Comparison of ENCODE assay signal across 8 cellular contexts in the genomic region with DNA sequence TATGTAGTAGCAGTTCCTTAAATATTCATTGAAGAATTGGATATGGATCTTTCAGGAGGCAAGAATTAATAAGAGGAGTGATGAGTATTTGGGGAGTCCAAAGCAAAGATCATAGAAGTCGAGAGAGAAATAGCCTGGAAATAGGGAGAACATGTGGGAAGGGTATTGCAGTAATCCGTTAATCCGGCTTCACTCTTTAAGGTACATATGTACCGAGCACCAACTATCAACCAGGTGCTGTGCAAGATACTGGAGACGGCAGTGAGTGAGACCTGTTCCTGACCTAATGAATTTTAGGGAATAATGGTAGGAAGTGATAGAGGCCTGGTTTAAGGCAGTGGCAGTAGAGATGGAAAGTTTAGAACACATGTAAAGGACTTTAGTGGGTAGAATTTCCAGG. TPM values are rescaled to one million over a fixed set of nuclear protein-coding genes. Genes with fewer than 3 reads are reported as not detected.
DNase-seq lines count a peak whose midpoint lies in the region; ATAC-seq, FAIRE-seq and TF ChIP-seq lines count a peak whose summit lies in the region.

No MANE protein-coding gene starts in this region.

- H3K4ac ChIP-seq in IMR-90 (ENCODE audit: low read depth, low read length) = peak overlapping the region; percentile 43

- H2AK5ac ChIP-seq in IMR-90 (ENCODE audit: low read depth, low read length) = peak overlapping the region; percentile 35; the same call in 1 of the 2 replicates

- no peak overlapping the region for H2BK15ac ChIP-seq in IMR-90 (ENCODE audit: low read depth, low read length)

- H4K91ac ChIP-seq in IMR-90 (ENCODE audit: insufficient read depth, low read depth, low read length) = no peak overlapping the region

- no peak overlapping the region for H2BK120ac ChIP-seq in IMR-90 (ENCODE audit: low read depth, low read length)

- dilution Hi-C loops in IMR-90 (cut with HindIII; ENCODE audit: low sequenced_read_pairs, unreplicated experiment) = no loop called here

- no peak for TF ChIP-seq POLR2A in IMR-90 (IDR thresholded peaks at IDR 0.05; ENCODE audit: low read depth, low read length)

- POLR2A ChIA-PET in A673 (lab: Charles Lee; ENCODE audit: low non-redundant PET) (no interaction called here), IMR-90 (lab: Charles Lee; ENCODE audit: unreplicated experiment) (no interaction called here)

- H3K14ac ChIP-seq in IMR-90 (replicated peaks; ENCODE audit: low read depth, low read length) = peak overlapping the region; percentile 64; the same call in 1 of the 2 replicates

- H2BK5ac ChIP-seq in IMR-90 (ENCODE audit: low read depth, low read length, poor library complexity, severe bottlenecking) = peak overlapping the region; percentile 94

- H3K9me3 ChIP-seq in A673 (ENCODE audit: low read depth, low read length, poor library complexity, severe bottlenecking) = no peaks in the 10 kb centered on the region
- H3K9me3 ChIP-seq in IMR-90 (ENCODE audit: control insufficient read depth, insufficient read depth, low read length) = no peaks in the 10 kb centered on the region
- H3K9me3 ChIP-seq in muscle layer of colon (ENCODE audit: low read length) = no peaks in the 10 kb centered on the region

- no peak overlapping the region for H2AFZ ChIP-seq in IMR-90 (replicated peaks; ENCODE audit: low read length, poor library complexity)

- 67% methylated on average over 1 of the region's 5 CpGs; no CpG with 5 or more reads in 1 of the 2 experiments for WGBS in IMR-90 (ENCODE audit: extremely low coverage in 2 of 2, insufficient read length in 1 of 2), 2 experiments

- H3K27me3 ChIP-seq in A673 (replicated peaks; ENCODE audit: insufficient read depth, low read depth, low read length, poor library complexity) = no peaks in the 10 kb centered on the region
- no peaks in the 10 kb centered on the region for H3K27me3 ChIP-seq in IMR-90 (ENCODE audit: control insufficient read depth, insufficient read depth, low read length)
- no peaks in the 10 kb centered on the region for H3K27me3 ChIP-seq in bronchial epithelial cell (ENCODE audit: control insufficient read depth, insufficient read depth, low read length)
- H3K27me3 ChIP-seq in muscle layer of colon (ENCODE audit: control insufficient read depth in 1 of 2, insufficient read depth in 2 of 2, low read length in 2 of 2) = no peaks in the 10 kb centered on the region

- H4K5ac ChIP-seq in IMR-90 (ENCODE audit: low read depth, low read length) = no peak overlapping the region

- in situ Hi-C loops in IMR-90 (cut with MboI; ENCODE audit: low sequenced_read_pairs) = no loop called here

- CTCF ChIA-PET in A673 (lab: Charles Lee) (no interaction called here), IMR-90 (lab: Yijun Ruan, JAX) (no interaction called here)

- peaks cover 10% of the 10 kb centered on the region for H3K9me1 ChIP-seq in IMR-90 (ENCODE audit: insufficient read depth, low read length)

- peak overlapping the region; percentile 83 for H3K23ac ChIP-seq in IMR-90 (ENCODE audit: low read depth, low read length)

- peak overlapping the region; percentile 84; the same call in 1 of the 2 replicates for H3K56ac ChIP-seq in IMR-90 (ENCODE audit: extremely low read depth, insufficient read depth, low read length)

- ATAC-seq in IMR-90 (ENCODE audit: low read depth) = no peak
- no peak for ATAC-seq in GM18858 (IDR thresholded peaks at IDR 0.05; ENCODE audit: unreplicated experiment)

- peaks cover 9% of the 10 kb centered on the region; the same call in 1 of the 2 replicates for H4K20me1 ChIP-seq in IMR-90 (ENCODE audit: insufficient read depth, low read length)

- H3K18ac ChIP-seq in IMR-90 (ENCODE audit: low read depth, low read length) = no peak overlapping the region

- H3K27ac ChIP-seq in A673 (ENCODE audit: low read depth, low read length, poor library complexity, severe bottlenecking) = peak overlapping the region; percentile 98
- no peak overlapping the region for H3K27ac ChIP-seq in IMR-90 (ENCODE audit: insufficient read depth, low read length)
- H3K27ac ChIP-seq in muscle layer of colon (ENCODE audit: low read depth, low read length) = peak overlapping the region; percentile 92

- peak overlapping the region; percentile 63 to 90; a peak in 3 of 4 replicates for H4K8ac ChIP-seq in IMR-90 (ENCODE audit: low read depth in 2 of 2, low read length in 2 of 2)

- H3K79me1 ChIP-seq in IMR-90 (ENCODE audit: low read depth in 1 of 2, low read length in 2 of 2) = peaks cover 7 to 44% of the 10 kb centered on the region in 2 experiments; a peak in 3 of 4 replicates

- H2BK20ac ChIP-seq in IMR-90 (ENCODE audit: low read depth, low read length) = no peak overlapping the region

- peaks cover 17% of the 10 kb centered on the region for H3K4me1 ChIP-seq in A673 (ENCODE audit: insufficient read depth, low read length, poor library complexity, severe bottlenecking)
- peaks cover 8% of the 10 kb centered on the region for H3K4me1 ChIP-seq in IMR-90 (ENCODE audit: control insufficient read depth, insufficient read depth, low read length)
- peaks cover 31% of the 10 kb centered on the region for H3K4me1 ChIP-seq in muscle layer of colon (ENCODE audit: insufficient read depth, low read length)

- H3K4me2 ChIP-seq in IMR-90 (ENCODE audit: low read depth, low read length) = peak overlapping the region; percentile 91

- H3K9ac ChIP-seq in IMR-90 (ENCODE audit: low read depth, low read length) (peak overlapping the region; percentile 78; the same call in 1 of the 2 replicates), muscle layer of colon (ENCODE audit: low read length) (peak overlapping the region; percentile 91)

- no peak for TF ChIP-seq RAD21 in IMR-90 (IDR thresholded peaks at IDR 0.05; ENCODE audit: low read length)

- intact Hi-C loops in A673 (cut with micrococcal nuclease; ENCODE audit: unreplicated experiment) = loop anchor here (5.0 kb wide), 1 partner anchor 54 kb away; the partner anchor contains the start of gene EIF5A
- intact Hi-C loops in IMR-90 (cut with micrococcal nuclease) = no loop called here

- H3K36me3 ChIP-seq in A673 (ENCODE audit: insufficient read depth, low read length, poor library complexity, severe bottlenecking) (peaks cover 17% of the 10 kb centered on the region), IMR-90 (ENCODE audit: control insufficient read depth, insufficient read depth, low read length) (peaks cover 19% of the 10 kb centered on the region), bronchial epithelial cell (ENCODE audit: control insufficient read depth, insufficient read depth, low read length) (peaks cover 3% of the 10 kb centered on the region), muscle layer of colon (ENCODE audit: insufficient read depth, low read length) (peaks cover 24% of the 10 kb centered on the region)

- H3K4me3 ChIP-seq in A673 (ENCODE audit: low read depth, low read length, poor library complexity, severe bottlenecking) = peak overlapping the region; percentile 74
- peak overlapping the region; percentile 71 for H3K4me3 ChIP-seq in IMR-90 (ENCODE audit: insufficient read depth, low read depth, low read length)
- peak overlapping the region; percentile 54 for H3K4me3 ChIP-seq in bronchial epithelial cell (ENCODE audit: low read depth, low read length)
- peak overlapping the region; percentile 73 to 79 for H3K4me3 ChIP-seq in muscle layer of colon (ENCODE audit: low read depth in 1 of 2, low read length in 2 of 2)

- FAIRE-seq in bronchial epithelial cell (lab: Jason Lieb, UNC) = no peak

- H2AK9ac ChIP-seq in IMR-90 (replicated peaks; ENCODE audit: low read depth, low read length, poor library complexity) = no peak overlapping the region

- TF ChIP-seq CTCF in A673 (conservative IDR thresholded peaks at IDR 0.05; ENCODE audit: low read depth, low read length) (no peak), IMR-90 (conservative IDR thresholded peaks at IDR 0.05; ENCODE audit: low read depth, low read length) (no peak), bronchial epithelial cell (IDR thresholded peaks at IDR 0.05; ENCODE audit: insufficient read depth, low read length, severe bottlenecking) (no peak)

- DNase-seq in A673 (ENCODE audit: low spot score) (no peak), IMR-90 (no peak), bronchial epithelial cell (ENCODE audit: low read depth) (no peak), middle frontal gyrus (ENCODE audit: extremely low spot score, low spot score) (no peak)
- no peak for DNase-seq in stimulated activated CD4-positive, alpha-beta T cell treated with anti-CD3 and anti-CD28 coated beads, Interleukin-4, amount 100 ng/mL, for 24 hours
- no peak for DNase-seq in activated CD4-positive, CD25-positive, alpha-beta regulatory T cell (lab: John Stamatoyannopoulos, UW)

- BruUV-seq in A673 (replicated peaks; lab: Mats Ljungman, UMichigan) (no TSS peak), IMR-90 (replicated peaks; lab: Mats Ljungman, UMichigan) (no TSS peak)

RNA-seq across cellular contexts. Expression of gene ELP5, which starts 1.1 kb away (rescaled TPM):
- total RNA-seq in A673 (2021) (123 and 128 TPM in 2 replicates), IMR-90 (2012; rRNA removed) (46.6 and 48.0 TPM in 2 replicates), bronchial epithelial cell (16.5 and 20.0 TPM in 2 replicates)
- 38.6 and 39.3 TPM in 2 replicates for polyA plus RNA-seq in IMR-90 (2012; rRNA removed)
- polyA plus RNA-seq in IMR-90 (2012; cell fraction: cytosol; rRNA removed) = 31.1 and 38.5 TPM in 2 replicates
- polyA plus RNA-seq in IMR-90 (2012; cell fraction: nucleus; rRNA removed; ENCODE audit: low replicate concordance) = 45.8 and 52.9 TPM in 2 replicates

RNA-seq across cellular contexts. Expression of gene CTDNEP1, which starts 1.5 kb away (rescaled TPM):
- 175 and 179 TPM in 2 replicates for total RNA-seq in A673 (2021)
- total RNA-seq in IMR-90 (2012; rRNA removed) = 18.3 and 23.8 TPM in 2 replicates
- polyA plus RNA-seq in IMR-90 (2012; rRNA removed) = 132 TPM in 2 replicates
- polyA plus RNA-seq in IMR-90 (2012; cell fraction: cytosol; rRNA removed) = 70.6 and 129 TPM in 2 replicates
- polyA plus RNA-seq in IMR-90 (2012; cell fraction: nucleus; rRNA removed; ENCODE audit: low replicate concordance) = 100 and 109 TPM in 2 replicates
- total RNA-seq in bronchial epithelial cell = 17.6 and 25.3 TPM in 2 replicates

RNA-seq across cellular contexts. Expression of gene CLDN7, which starts 9.2 kb away (rescaled TPM):
- 0.55 TPM in 1 of 2 replicates, not detected in the other for total RNA-seq in A673 (2021)
- total RNA-seq in IMR-90 (2012; rRNA removed) = 0.56 and 1.4 TPM in 2 replicates
- polyA plus RNA-seq in IMR-90 (2012; rRNA removed) = 1.4 and 2.8 TPM in 2 replicates
- polyA plus RNA-seq in IMR-90 (2012; cell fraction: cytosol; rRNA removed) = 2.8 and 3.1 TPM in 2 replicates
- polyA plus RNA-seq in IMR-90 (2012; cell fraction: nucleus; rRNA removed; ENCODE audit: low replicate concordance) = 11.8 and 14.7 TPM in 2 replicates
- 546 and 850 TPM in 2 replicates for total RNA-seq in bronchial epithelial cell

RNA-seq across cellular contexts. Expression of gene GABARAP, which starts 10.8 kb away (rescaled TPM):
- total RNA-seq in A673 (2021) = 296 and 314 TPM in 2 replicates
- total RNA-seq in IMR-90 (2012; rRNA removed) = 70.8 and 77.8 TPM in 2 replicates
- polyA plus RNA-seq in IMR-90 (2012; rRNA removed) = 702 and 780 TPM in 2 replicates
- polyA plus RNA-seq in IMR-90 (2012; cell fraction: cytosol; rRNA removed) = 264 and 350 TPM in 2 replicates
- polyA plus RNA-seq in IMR-90 (2012; cell fraction: nucleus; rRNA removed; ENCODE audit: low replicate concordance) = 43.9 and 256 TPM in 2 replicates
- 50.8 and 64.3 TPM in 2 replicates for total RNA-seq in bronchial epithelial cell

RNA-seq across cellular contexts. Expression of gene PHF23, which starts 13.8 kb away (rescaled TPM):
- total RNA-seq in A673 (2021) = 84.0 and 85.1 TPM in 2 replicates
- total RNA-seq in IMR-90 (2012; rRNA removed) = 44.8 and 45.5 TPM in 2 replicates
- 54.4 and 58.5 TPM in 2 replicates for polyA plus RNA-seq in IMR-90 (2012; rRNA removed)
- polyA plus RNA-seq in IMR-90 (2012; cell fraction: cytosol; rRNA removed) = 37.0 TPM in 2 replicates
- polyA plus RNA-seq in IMR-90 (2012; cell fraction: nucleus; rRNA removed; ENCODE audit: low replicate concordance) = 22.3 and 31.7 TPM in 2 replicates
- 27.4 and 34.9 TPM in 2 replicates for total RNA-seq in bronchial epithelial cell

Comparison
In these comparisons a context has a peak if more than half of its experiments do, and no peak if none do; other contexts are left out.
1. RNA of gene CLDN7, which starts 9.2 kb away (total RNA-seq): 546 to 850 TPM in bronchial epithelial cell; 0.56 to 1.4 TPM in IMR-90 and 0.55 TPM in A673; every median in the first group is over 100 times any median in the second.
2. Peak in every context shown above with its lines, with median percentiles within 50 percentile points of each other: H3K4me3 ChIP-seq.